1 cellular context compared by ENCODE assay signal in genomic region chr20:17568972-17569471, GRCh38.
TF ChIP-seq lines count a peak whose summit lies in the region.

No MANE protein-coding gene starts in this region.

TF ChIP-seq in HepG2, 621 proteins besides CTCF, POLR2A, EP300 and RAD21 (continued from another document and continues in another):
- TF ChIP-seq UBTF (CRISPR knock-in tag; IDR thresholded peaks at IDR 0.05) (0 out of 2 replicates have a peak, but pooled peaks have one; percentile 27), RFXANK (CRISPR knock-in tag; IDR thresholded peaks at IDR 0.05) (no peak), TP53 (CRISPR knock-in tag; conservative IDR thresholded peaks at IDR 0.05) (0 out of 2 replicates have a peak, but pooled peaks have one; percentile 51), ZFP41 (CRISPR knock-in tag; IDR thresholded peaks at IDR 0.05; ENCODE audit: borderline replicate concordance) (no peak), ZNF296 (CRISPR knock-in tag; conservative IDR thresholded peaks at IDR 0.05) (no peak), PHF20 (CRISPR knock-in tag; IDR thresholded peaks at IDR 0.05) (no peak), TEAD3 (CRISPR knock-in tag; optimal IDR thresholded peaks at IDR 0.05; ENCODE audit: borderline replicate concordance) (peak; percentile 58), ZNF232 (CRISPR knock-in tag; IDR thresholded peaks at IDR 0.05; ENCODE audit: borderline replicate concordance) (no peak), DMAP1 (CRISPR knock-in tag; IDR thresholded peaks at IDR 0.05) (peak; percentile 75; the same call in 1 of the 2 replicates), RFXAP (CRISPR knock-in tag; IDR thresholded peaks at IDR 0.05; ENCODE audit: borderline replicate concordance) (peak; percentile 75; the same call in 1 of the 2 replicates), HBP1 (CRISPR knock-in tag; IDR thresholded peaks at IDR 0.05; ENCODE audit: low read depth) (no peak), NR1H2 (CRISPR knock-in tag; IDR thresholded peaks at IDR 0.05; ENCODE audit: borderline replicate concordance, low read depth) (no peak), ETS1 (CRISPR knock-in tag; IDR thresholded peaks at IDR 0.05) (peak; percentile 89), ZNF766 (CRISPR knock-in tag; IDR thresholded peaks at IDR 0.05; ENCODE audit: borderline replicate concordance) (0 out of 2 replicates have a peak, but pooled peaks have one; percentile 58), RNF219 (CRISPR knock-in tag; IDR thresholded peaks at IDR 0.05) (no peak), SNAPC5 (CRISPR knock-in tag; IDR thresholded peaks at IDR 0.05; ENCODE audit: borderline replicate concordance) (no peak), SRY (CRISPR knock-in tag; IDR thresholded peaks at IDR 0.05) (0 out of 2 replicates have a peak, but pooled peaks have one; percentile 4), SETDB1 (CRISPR knock-in tag; IDR thresholded peaks at IDR 0.05; ENCODE audit: borderline replicate concordance) (no peak), MYNN (CRISPR knock-in tag; IDR thresholded peaks at IDR 0.05; ENCODE audit: low read depth) (no peak), TCF7 (IDR thresholded peaks at IDR 0.05; ENCODE audit: low read depth) (0 out of 2 replicates have a peak, but pooled peaks have one; percentile 6), RXRB (CRISPR knock-in tag; IDR thresholded peaks at IDR 0.05; ENCODE audit: borderline replicate concordance) (peak; percentile 37; the same call in 1 of the 2 replicates), ZNF564 (CRISPR knock-in tag; IDR thresholded peaks at IDR 0.05) (no peak), ZNF691 (CRISPR knock-in tag; IDR thresholded peaks at IDR 0.05; ENCODE audit: borderline replicate concordance, low read depth) (peak; percentile 96), ZNF362 (CRISPR knock-in tag; IDR thresholded peaks at IDR 0.05; ENCODE audit: borderline replicate concordance) (peak; percentile 74; the same call in 1 of the 2 replicates), ZNF629 (CRISPR knock-in tag; conservative IDR thresholded peaks at IDR 0.05) (no peak), CC2D1A (CRISPR knock-in tag; IDR thresholded peaks at IDR 0.05) (no peak), ZNF552 (CRISPR knock-in tag; IDR thresholded peaks at IDR 0.05; ENCODE audit: borderline replicate concordance) (no peak), ZNF205 (CRISPR knock-in tag; IDR thresholded peaks at IDR 0.05) (peak; percentile 37; the same call in 1 of the 2 replicates), SYNCRIP (IDR thresholded peaks at IDR 0.05; ENCODE audit: insufficient read depth, low read depth, low read length) (no peak), LCORL (IDR thresholded peaks at IDR 0.05) (0 out of 2 replicates have a peak, but pooled peaks have one; percentile 13), LCORL (CRISPR knock-in tag; IDR thresholded peaks at IDR 0.05) (peak; percentile 93), ZNF337 (CRISPR knock-in tag; IDR thresholded peaks at IDR 0.05; ENCODE audit: borderline replicate concordance, low read depth) (no peak), ZNF224 (CRISPR knock-in tag; IDR thresholded peaks at IDR 0.05) (no peak), ZNF407 (CRISPR knock-in tag; IDR thresholded peaks at IDR 0.05; ENCODE audit: not compliant biosample characterization) (no peak), DPF2 (CRISPR knock-in tag; IDR thresholded peaks at IDR 0.05; ENCODE audit: borderline replicate concordance, low read depth) (no peak), PITX1 (CRISPR knock-in tag; IDR thresholded peaks at IDR 0.05) (0 out of 2 replicates have a peak, but pooled peaks have one; percentile 24)
- TF ChIP-seq, protein P1, sequence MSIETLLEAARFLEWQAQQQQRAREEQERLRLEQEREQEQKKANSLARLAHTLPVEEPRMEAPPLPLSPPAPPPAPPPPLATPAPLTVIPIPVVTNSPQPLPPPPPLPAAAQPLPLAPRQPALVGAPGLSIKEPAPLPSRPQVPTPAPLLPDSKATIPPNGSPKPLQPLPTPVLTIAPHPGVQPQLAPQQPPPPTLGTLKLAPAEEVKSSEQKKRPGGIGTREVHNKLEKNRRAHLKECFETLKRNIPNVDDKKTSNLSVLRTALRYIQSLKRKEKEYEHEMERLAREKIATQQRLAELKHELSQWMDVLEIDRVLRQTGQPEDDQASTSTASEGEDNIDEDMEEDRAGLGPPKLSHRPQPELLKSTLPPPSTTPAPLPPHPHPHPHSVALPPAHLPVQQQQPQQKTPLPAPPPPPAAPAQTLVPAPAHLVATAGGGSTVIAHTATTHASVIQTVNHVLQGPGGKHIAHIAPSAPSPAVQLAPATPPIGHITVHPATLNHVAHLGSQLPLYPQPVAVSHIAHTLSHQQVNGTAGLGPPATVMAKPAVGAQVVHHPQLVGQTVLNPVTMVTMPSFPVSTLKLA (IDR thresholded peaks at IDR 0.05), result 0 out of 2 replicates have a peak, but pooled peaks have one; percentile 15
